In the genomic region with DNA sequence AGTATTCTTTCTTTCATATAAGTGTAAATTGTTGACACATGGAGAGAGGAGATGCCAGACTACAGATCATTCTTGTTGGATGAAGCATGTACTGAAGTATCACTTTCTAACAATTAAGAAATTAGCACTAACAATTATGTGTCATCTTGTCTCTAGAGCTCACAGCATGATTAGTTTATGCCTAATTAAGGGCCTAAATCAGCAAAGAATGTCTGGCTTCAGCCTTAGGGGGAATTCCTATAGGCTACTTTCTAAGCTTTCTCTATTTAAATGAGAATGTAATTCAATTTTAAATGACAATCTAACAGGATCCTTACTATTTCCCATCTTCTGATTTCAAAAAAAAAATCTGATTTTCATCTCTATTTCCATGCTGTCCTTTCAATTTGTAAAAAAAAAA, we compare ENCODE assay signal across 14 cellular contexts.
DNase-seq lines count a peak whose midpoint lies in the region; ATAC-seq, FAIRE-seq and TF ChIP-seq lines count a peak whose summit lies in the region.
"Had no signal": no experiment of that assay in that cellular context is flagged by ENCODE, and none has a peak within 500 bp of the region (broad histone marks: within the 10 kb centered on the region; RNA-seq: fewer than 3 reads in every experiment).

No MANE protein-coding gene starts in this region.

- intact Hi-C loops in body of pancreas (cut with DNase I) (no loop called here), left lung (cut with DNase I) (no loop called here)

- H3K9ac ChIP-seq in HUES6 (ENCODE audit: low read length) (no peak overlapping the region), H1 (replicated peaks in 1 of 4; ENCODE audit: extremely low read depth in 1 of 4, low read depth in 3 of 4, low read length in 3 of 4) (no peak overlapping the region)

- no peak overlapping the region for H3K4ac ChIP-seq in H1 (replicated peaks; ENCODE audit: insufficient read length, low read depth, low read length)

- no peak overlapping the region for H2BK5ac ChIP-seq in H1 (ENCODE audit: low read depth, low read length)

- no peaks in the 10 kb centered on the region for H4K20me1 ChIP-seq in H1 (replicated peaks in 1 of 2; ENCODE audit: control insufficient read depth in 1 of 2, insufficient read depth in 2 of 2, low read length in 2 of 2)

- H4K8ac ChIP-seq in H1 (ENCODE audit: extremely low read depth, insufficient read depth, low read length) = no peak overlapping the region

- H3K56ac ChIP-seq in H1 (replicated peaks; ENCODE audit: insufficient read length, low read depth, low read length) = no peak overlapping the region

- TF ChIP-seq POLR2A in H1 (IDR thresholded peaks at IDR 0.05; ENCODE audit: control extremely low read depth in 1 of 2, low read depth in 2 of 2, low read length in 2 of 2) (no peak), body of pancreas (IDR thresholded peaks at IDR 0.05) (no peak)

- ATAC-seq in body of pancreas (no peak), GM18868 (IDR thresholded peaks at IDR 0.05; ENCODE audit: unreplicated experiment) (no peak), GM21825 (IDR thresholded peaks at IDR 0.05; ENCODE audit: unreplicated experiment) (no peak), left lung (no peak)
- ATAC-seq: CD8-positive, alpha-beta T cell; K562 had no signal

- no peak overlapping the region for H4K91ac ChIP-seq in H1 (replicated peaks; ENCODE audit: insufficient read length, low read length)

- no peak for TF ChIP-seq CTCF in H1 (IDR thresholded peaks at IDR 0.05; ENCODE audit: control extremely low read depth in 1 of 3, insufficient read depth in 1 of 3, low read depth in 1 of 3, low read length in 3 of 3)
- TF ChIP-seq CTCF in body of pancreas (IDR thresholded peaks at IDR 0.05) = no peak
- TF ChIP-seq CTCF in left lung (IDR thresholded peaks at IDR 0.05) = no peak

- 0 out of 4 replicates have a peak overlapping the region, but pooled peaks of 1 of the 2 experiments have one; percentile 19 for H3K4me2 ChIP-seq in H1 (ENCODE audit: insufficient read depth in 1 of 2, low read depth in 2 of 2, low read length in 2 of 2)

- H2BK15ac ChIP-seq in H1 (ENCODE audit: low read length) = no peak overlapping the region

- no peak overlapping the region for H2AK5ac ChIP-seq in H1 (ENCODE audit: low read depth, low read length)

- no peak overlapping the region for H2BK12ac ChIP-seq in H1 (ENCODE audit: low read depth, low read length)

- no peaks in the 10 kb centered on the region for H3K36me3 ChIP-seq in HUES6 (ENCODE audit: control insufficient read depth, insufficient read depth, low read length)
- H3K36me3 ChIP-seq in H1 (ENCODE audit: control insufficient read depth in 2 of 4, insufficient read depth in 4 of 4, low read length in 3 of 4) = no peaks in the 10 kb centered on the region
- H3K36me3 ChIP-seq in body of pancreas (replicated peaks in 1 of 2; ENCODE audit: insufficient read depth in 1 of 2, low read depth in 2 of 2) = no peaks in the 10 kb centered on the region
- H3K36me3 ChIP-seq in left lung = no peaks in the 10 kb centered on the region

- H3K14ac ChIP-seq in H1 (ENCODE audit: insufficient read length) = no peak overlapping the region

- no peak overlapping the region; the same call in 1 of the 2 replicates for H3K18ac ChIP-seq in H1 (ENCODE audit: extremely low read depth, low read length)

- no peaks in the 10 kb centered on the region for H3K27me3 ChIP-seq in HUES6 (ENCODE audit: control insufficient read depth, insufficient read depth, low read length)
- H3K27me3 ChIP-seq in H1 (replicated peaks in 1 of 4; ENCODE audit: control insufficient read depth in 3 of 4, extremely low read depth in 1 of 4, insufficient read depth in 3 of 4, low read length in 3 of 4) = no peaks in the 10 kb centered on the region
- no peaks in the 10 kb centered on the region for H3K27me3 ChIP-seq in body of pancreas
- H3K27me3 ChIP-seq in left lung = no peaks in the 10 kb centered on the region

- CTCF ChIA-PET in H1 (lab: Charles Lee; ENCODE audit: partially characterized antibody) = interaction anchor here (1.2 kb wide), 1 partner anchor 106 kb away, joined by 3 read pairs; no protein-coding TSS in a partner anchor

- H2BK20ac ChIP-seq in H1 (ENCODE audit: low read length) = no peak overlapping the region

- peak overlapping the region; percentile 57 for H4K5ac ChIP-seq in H1 (ENCODE audit: insufficient read length, low read depth, low read length)

- no peak overlapping the region for H3K23ac ChIP-seq in H1 (ENCODE audit: insufficient read length)

- H3K23me2 ChIP-seq in H1 (ENCODE audit: low read depth, low read length) = no peaks in the 10 kb centered on the region

- H3K4me3 ChIP-seq in HUES6 (ENCODE audit: low read depth, low read length) (no peak overlapping the region), H1 (ENCODE audit: extremely low read depth in 1 of 4, insufficient read depth in 2 of 4, low read depth in 3 of 4, low read length in 4 of 4) (peak overlapping the region in 1 of 4 experiments; percentile 26; a peak in 2 of 8 replicates), body of pancreas (no peak overlapping the region), left lung (no peak overlapping the region)
- H3K4me3 ChIP-seq: K562 had no signal

- H3K27ac ChIP-seq in HUES6 (ENCODE audit: low read depth, low read length) (peak overlapping the region; percentile 60), H1 (ENCODE audit: low read depth, low read length) (no peak overlapping the region), body of pancreas (no peak overlapping the region), left lung (no peak overlapping the region)
- H3K27ac ChIP-seq: 22Rv1 had no signal

- H3K79me2 ChIP-seq in H1 (ENCODE audit: control insufficient read depth in 1 of 2, insufficient read depth in 2 of 2, low read length in 2 of 2) = no peaks in the 10 kb centered on the region

- no peaks in the 10 kb centered on the region for H3K9me3 ChIP-seq in HUES6 (ENCODE audit: control insufficient read depth, insufficient read depth, low read depth, low read length)
- no peaks in the 10 kb centered on the region for H3K9me3 ChIP-seq in H1 (ENCODE audit: insufficient read depth in 2 of 2, low read depth in 1 of 2, low read length in 1 of 2)
- H3K9me3 ChIP-seq in body of pancreas = no peaks in the 10 kb centered on the region
- H3K9me3 ChIP-seq in left lung = no peaks in the 10 kb centered on the region

- no peaks in the 10 kb centered on the region for H3K79me1 ChIP-seq in H1 (ENCODE audit: low read depth, low read length)

- peak in 1 of 2 experiments; percentile 54; a peak in 1 of 3 replicates for TF ChIP-seq EP300 in H1 (IDR thresholded peaks at IDR 0.05; ENCODE audit: borderline replicate concordance in 1 of 2, low read depth in 2 of 2, low read length in 2 of 2)

- H3K4me1 ChIP-seq in HUES6 (ENCODE audit: control insufficient read depth, insufficient read depth, low read length) = peaks cover 43% of the 10 kb centered on the region
- H3K4me1 ChIP-seq in H1 (replicated peaks in 1 of 4; ENCODE audit: control insufficient read depth in 3 of 4, insufficient read depth in 4 of 4, low read length in 3 of 4) = peaks cover 0 to 10% (median 2%) of the 10 kb centered on the region in 4 experiments; a peak in 2 of 7 replicates
- H3K4me1 ChIP-seq in body of pancreas = no peaks in the 10 kb centered on the region
- H3K4me1 ChIP-seq in left lung = no peaks in the 10 kb centered on the region

- no peak overlapping the region for H2AFZ ChIP-seq in H1 (ENCODE audit: low read length)

- POLR2A ChIA-PET in H1 (lab: Charles Lee; ENCODE audit: partially characterized antibody) = no interaction called here

- FAIRE-seq in H1 (lab: Jason Lieb, UNC) = peak; percentile 45
- FAIRE-seq: H54, K562 had no signal

- H2BK120ac ChIP-seq in H1 (replicated peaks; ENCODE audit: low read depth, low read length) = no peak overlapping the region

- no peak for TF ChIP-seq RAD21 in H1 (IDR thresholded peaks at IDR 0.05 in 1 of 2, conservative IDR thresholded peaks at IDR 0.05 in 1 of 2; ENCODE audit: low read depth in 2 of 2, low read length in 2 of 2)

- DNase-seq in COR-L47 (lab: John Stamatoyannopoulos, UW) (peak; percentile 6), H1 (ENCODE audit: low read depth in 1 of 2, low spot score in 2 of 2) (no peak), iPS-NIHi7 (ENCODE audit: extremely low spot score) (peak; percentile 14), body of pancreas (no peak), left lung (no peak)
- DNase-seq: CD8-positive, alpha-beta T cell; DMS53; GF-D8 had no signal

TF ChIP-seq in H1, 55 proteins besides CTCF, POLR2A, EP300 and RAD21 (continues in another document):
- no peak for TF ChIP-seq CHD2 (IDR thresholded peaks at IDR 0.05; ENCODE audit: low read length)
- TF ChIP-seq, protein P1, sequence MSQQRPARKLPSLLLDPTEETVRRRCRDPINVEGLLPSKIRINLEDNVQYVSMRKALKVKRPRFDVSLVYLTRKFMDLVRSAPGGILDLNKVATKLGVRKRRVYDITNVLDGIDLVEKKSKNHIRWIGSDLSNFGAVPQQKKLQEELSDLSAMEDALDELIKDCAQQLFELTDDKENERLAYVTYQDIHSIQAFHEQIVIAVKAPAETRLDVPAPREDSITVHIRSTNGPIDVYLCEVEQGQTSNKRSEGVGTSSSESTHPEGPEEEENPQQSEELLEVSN (IDR thresholded peaks at IDR 0.05) = no peak

Comparison
In these comparisons a context has a peak if more than half of its experiments do, and no peak if none do; other contexts are left out.
1. DNase-seq: peak in COR-L47 (single experiment) and iPS-NIHi7 (single experiment); none in H1 (0 of 2), body of pancreas (0 of 4) and left lung (0 of 2).